ENCODE assay signal across 1 cellular context in genomic region chr1:63790989-63791388, GRCh38.
TF ChIP-seq lines count a peak whose summit lies in the region.

No MANE protein-coding gene starts in this region.

TF ChIP-seq in H1, 55 proteins besides CTCF, POLR2A, EP300 and RAD21:
- TF ChIP-seq PHF8 (conservative IDR thresholded peaks at IDR 0.05; ENCODE audit: low read depth, low read length) (no peak), MAX (IDR thresholded peaks at IDR 0.05) (0 out of 2 replicates have a peak, but pooled peaks have one; percentile 8)
